8 cellular contexts compared by ENCODE assay signal in the genomic region with DNA sequence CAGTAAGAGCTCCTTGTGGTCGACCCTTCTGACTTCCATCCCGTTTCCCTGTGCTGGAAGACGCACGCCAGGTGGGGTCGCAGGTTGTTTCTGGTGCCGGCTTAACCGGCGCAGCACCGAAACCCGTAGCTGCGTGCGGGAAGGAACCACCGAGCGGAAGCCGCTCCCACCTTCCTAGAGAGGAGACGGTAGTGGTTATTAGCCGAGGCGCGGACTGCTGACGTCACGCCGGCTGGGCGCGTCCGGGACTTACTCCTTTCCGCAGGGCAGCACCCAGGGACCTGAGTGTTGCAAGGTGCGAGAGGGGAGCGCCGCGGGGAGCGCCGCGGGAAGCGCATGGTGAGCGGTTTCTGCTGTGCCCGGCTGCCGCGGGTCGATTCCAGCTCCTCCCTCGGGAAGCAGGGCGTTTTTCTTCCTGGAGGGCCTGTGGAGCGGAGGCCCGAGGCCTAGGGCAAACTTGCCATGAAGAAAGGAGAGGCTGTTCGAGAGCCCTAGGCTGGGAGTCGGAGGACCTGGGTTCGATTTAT. TPM values are rescaled to one million over a fixed set of nuclear protein-coding genes. Genes with fewer than 3 reads are reported as not detected.
DNase-seq lines count a peak whose midpoint lies in the region; ATAC-seq and TF ChIP-seq lines count a peak whose summit lies in the region.

Gene ZNF501 (plus strand): TSS at position 252 of the 527 bp plus-strand sequence. CDS start 4,787 bp downstream, outside the sequence.

- H3K9me3 Mint-ChIP-seq in activated T-helper 1 cell treated with anti-CD3 and anti-CD28 coated beads, Interleukin-12 subunit alpha, Interleukin-12 subunit beta, Interleukin-2, Interleukin-4 antibody, amounts not matched to agents 30 ng/mL and 10 ng/mL and 1 ng/mL, durations not matched to agents 14 hours and 24 hours and 36 hours, result peaks cover 81% of the 10 kb centered on the region
- peaks cover 16 to 89% (median 74%) of the 10 kb centered on the region in 7 donors for H3K9me3 Mint-ChIP-seq in naive B cell

- ATAC-seq in HG03439 (IDR thresholded peaks at IDR 0.05; ENCODE audit: unreplicated experiment), result peak; percentile 75
- ATAC-seq in naive B cell (ENCODE audit: low read depth in 2 of 2), result peak; percentile 98

- H3K4me1 Mint-ChIP-seq in activated T-helper 1 cell treated with anti-CD3 and anti-CD28 coated beads, Interleukin-12 subunit alpha, Interleukin-12 subunit beta, Interleukin-2, Interleukin-4 antibody, amounts not matched to agents 30 ng/mL and 10 ng/mL and 1 ng/mL, durations not matched to agents 14 hours and 24 hours and 36 hours (ENCODE audit: low read depth), result peaks cover 15% of the 10 kb centered on the region
- H3K4me1 Mint-ChIP-seq in naive B cell, result peaks cover 7 to 16% (median 14%) of the 10 kb centered on the region in 3 donors

- peak; percentile 7 for DNase-seq in NK-92 (lab: John Stamatoyannopoulos, UW; ENCODE audit: unreplicated experiment)
- DNase-seq in NK-92 treated with Interleukin-12 subunit alpha and Interleukin-12 subunit beta, amount 100 ng/mL, for 24 hours (lab: John Stamatoyannopoulos, UW), result no peak
- peak; percentile 43 for DNase-seq in NOMO-1 treated with DMSO at 0.1 percent for 48 hours (lab: John Stamatoyannopoulos, UW; ENCODE audit: unreplicated experiment)
- DNase-seq in activated T-helper 1 cell treated with anti-CD3 and anti-CD28 coated beads, Interleukin-12 subunit alpha, Interleukin-12 subunit beta, Interleukin-2, Interleukin-4 antibody, amounts not matched to agents 30 ng/mL and 10 ng/mL and 1 ng/mL, durations not matched to agents 14 hours and 24 hours and 36 hours (ENCODE audit: low spot score), result peak; percentile 71
- DNase-seq in fibroblast of mammary gland (ENCODE audit: low read depth), result peak; percentile 94
- peak; percentile 79 for DNase-seq in naive B cell
- DNase-seq in stimulated activated CD8-positive, alpha-beta memory T cell treated with anti-CD3 and anti-CD28 coated beads, Interleukin-7, amount 100 ng/mL, for 24 hours (ENCODE audit: low read depth), result peak; percentile 85

- intact Hi-C loops in activated T-helper 1 cell treated with anti-CD3 and anti-CD28 coated beads, Interleukin-12 subunit alpha, Interleukin-12 subunit beta, Interleukin-2, Interleukin-4 antibody, amounts not matched to agents 30 ng/mL and 10 ng/mL and 1 ng/mL, durations not matched to agents 14 hours and 24 hours and 36 hours (cut with micrococcal nuclease), result loop anchor here (1.0 to 10.0 kb wide), 2 partner anchors 32 to 85 kb away; partner anchors contain the start of genes KIAA1143, KIF15 and ZNF35

- no peaks in the 10 kb centered on the region for H3K27me3 Mint-ChIP-seq in activated T-helper 1 cell treated with anti-CD3 and anti-CD28 coated beads, Interleukin-12 subunit alpha, Interleukin-12 subunit beta, Interleukin-2, Interleukin-4 antibody, amounts not matched to agents 30 ng/mL and 10 ng/mL and 1 ng/mL, durations not matched to agents 14 hours and 24 hours and 36 hours (ENCODE audit: insufficient read depth)
- no peaks in the 10 kb centered on the region for H3K27me3 Mint-ChIP-seq in naive B cell

- peak within 1 kb of the TSS; percentile 82 for H3K4me3 ChIP-seq in fibroblast of mammary gland (ENCODE audit: control insufficient read depth, low read depth, low read length)

- TF ChIP-seq CTCF in fibroblast of mammary gland (conservative IDR thresholded peaks at IDR 0.05; ENCODE audit: control insufficient read depth, insufficient read depth, low read depth, low read length), result no peak

- peak within 1 kb of the TSS; percentile 65 for H3K27ac Mint-ChIP-seq in activated T-helper 1 cell treated with anti-CD3 and anti-CD28 coated beads, Interleukin-12 subunit alpha, Interleukin-12 subunit beta, Interleukin-2, Interleukin-4 antibody, amounts not matched to agents 30 ng/mL and 10 ng/mL and 1 ng/mL, durations not matched to agents 14 hours and 24 hours and 36 hours
- peak within 1 kb of the TSS; percentile 75 to 98 (median 92) for H3K27ac Mint-ChIP-seq in naive B cell

- H3K36me3 Mint-ChIP-seq in activated T-helper 1 cell treated with anti-CD3 and anti-CD28 coated beads, Interleukin-12 subunit alpha, Interleukin-12 subunit beta, Interleukin-2, Interleukin-4 antibody, amounts not matched to agents 30 ng/mL and 10 ng/mL and 1 ng/mL, durations not matched to agents 14 hours and 24 hours and 36 hours (ENCODE audit: low read depth), result peaks cover 15% of the 10 kb centered on the region
- peaks cover 37 to 55% of the 10 kb centered on the region in 2 donors for H3K36me3 Mint-ChIP-seq in naive B cell

- H3K4me3 Mint-ChIP-seq in activated T-helper 1 cell treated with anti-CD3 and anti-CD28 coated beads, Interleukin-12 subunit alpha, Interleukin-12 subunit beta, Interleukin-2, Interleukin-4 antibody, amounts not matched to agents 30 ng/mL and 10 ng/mL and 1 ng/mL, durations not matched to agents 14 hours and 24 hours and 36 hours, result peak within 1 kb of the TSS; percentile 93
- H3K4me3 Mint-ChIP-seq in naive B cell, result peak within 1 kb of the TSS; percentile 95 to 99 (median 96)

RNA-seq across cellular contexts. Expression of gene ZNF501, which starts in this region (rescaled TPM):
- 1.5 and 1.6 TPM in 2 replicates for total RNA-seq in activated T-helper 1 cell treated with anti-CD3 and anti-CD28 coated beads, Interleukin-12 subunit alpha, Interleukin-12 subunit beta, Interleukin-2, Interleukin-4 antibody, amounts not matched to agents 30 ng/mL and 10 ng/mL and 1 ng/mL, durations not matched to agents 14 hours and 24 hours and 36 hours
- polyA plus RNA-seq in naive B cell (ENCODE audit: low read depth in 6 of 6), result 1 to 10 TPM in 5 of 6 donors, not detected in 1; 1.4 to 7.8 (median 4.0) TPM
